Comparison of ENCODE assay signal across 1 cellular context in genomic region chr18:77984833-77985232, GRCh38.
TF ChIP-seq lines count a peak whose summit lies in the region.

No MANE protein-coding gene starts in this region.

TF ChIP-seq in H1, 55 proteins besides CTCF, POLR2A, EP300 and RAD21 (continued from another document):
- TF ChIP-seq, protein P1, sequence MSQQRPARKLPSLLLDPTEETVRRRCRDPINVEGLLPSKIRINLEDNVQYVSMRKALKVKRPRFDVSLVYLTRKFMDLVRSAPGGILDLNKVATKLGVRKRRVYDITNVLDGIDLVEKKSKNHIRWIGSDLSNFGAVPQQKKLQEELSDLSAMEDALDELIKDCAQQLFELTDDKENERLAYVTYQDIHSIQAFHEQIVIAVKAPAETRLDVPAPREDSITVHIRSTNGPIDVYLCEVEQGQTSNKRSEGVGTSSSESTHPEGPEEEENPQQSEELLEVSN (IDR thresholded peaks at IDR 0.05): no peak
- TF ChIP-seq, protein P2, sequence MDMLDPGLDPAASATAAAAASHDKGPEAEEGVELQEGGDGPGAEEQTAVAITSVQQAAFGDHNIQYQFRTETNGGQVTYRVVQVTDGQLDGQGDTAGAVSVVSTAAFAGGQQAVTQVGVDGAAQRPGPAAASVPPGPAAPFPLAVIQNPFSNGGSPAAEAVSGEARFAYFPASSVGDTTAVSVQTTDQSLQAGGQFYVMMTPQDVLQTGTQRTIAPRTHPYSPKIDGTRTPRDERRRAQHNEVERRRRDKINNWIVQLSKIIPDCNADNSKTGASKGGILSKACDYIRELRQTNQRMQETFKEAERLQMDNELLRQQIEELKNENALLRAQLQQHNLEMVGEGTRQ (IDR thresholded peaks at IDR 0.05; ENCODE audit: low read length): no peak
- no peak for TF ChIP-seq POU5F1 (IDR thresholded peaks at IDR 0.05; ENCODE audit: low read depth, low read length)
TF ChIP-seq in H1: peak in this region for 0.
